ENCODE assay signal across 25 cellular contexts in genomic region chr5:65010841-65011240, GRCh38.
DNase-seq lines count a peak whose midpoint lies in the region; ATAC-seq and FAIRE-seq lines count a peak whose summit lies in the region.
"Had no signal": no experiment of that assay in that cellular context is flagged by ENCODE, and none has a peak within 500 bp of the region (broad histone marks: within the 10 kb centered on the region; RNA-seq: fewer than 3 reads in every experiment).

No MANE protein-coding gene starts in this region.

- no peak overlapping the region for H3K4me3 ChIP-seq in trophoblast cell (ENCODE audit: low read depth, low read length)
- H3K4me3 ChIP-seq: GM23338 had no signal

- peak overlapping the region; percentile 87 for H2BK12ac ChIP-seq in trophoblast cell (ENCODE audit: low read length)

- no peaks in the 10 kb centered on the region for H3K79me2 ChIP-seq in trophoblast cell (ENCODE audit: control insufficient read depth, insufficient read depth, low read length, poor library complexity)

- H2AFZ ChIP-seq in trophoblast cell (ENCODE audit: insufficient read depth, low read length, poor library complexity), result no peak overlapping the region
- H2AFZ ChIP-seq: GM23338 had no signal

- peaks cover 0 to 5% of the 10 kb centered on the region in 2 experiments for H3K4me1 ChIP-seq in trophoblast cell (ENCODE audit: control insufficient read depth in 1 of 2, insufficient read depth in 2 of 2, low read length in 2 of 2)
- H3K4me1 ChIP-seq: BE2C had no signal

- no peak overlapping the region for H2BK5ac ChIP-seq in trophoblast cell (ENCODE audit: low read depth, low read length, poor library complexity)

- H4K12ac ChIP-seq in trophoblast cell (ENCODE audit: low read depth, low read length), result no peak overlapping the region

- intact Hi-C loops in Right ventricle myocardium superior (cut with DNase I), result no loop called here

- peaks cover 19% of the 10 kb centered on the region for H3K79me1 ChIP-seq in trophoblast cell (ENCODE audit: low read length)

- peak overlapping the region; percentile 71 for H3K18ac ChIP-seq in trophoblast cell (ENCODE audit: low read length)

- peak overlapping the region; percentile 28 for H3K4ac ChIP-seq in trophoblast cell (ENCODE audit: low read depth, low read length)

- H3K4me2 ChIP-seq in trophoblast cell (ENCODE audit: low read length), result no peak overlapping the region
- H3K4me2 ChIP-seq: GM23338 had no signal

- H3K23ac ChIP-seq in trophoblast cell (ENCODE audit: low read length), result no peak overlapping the region

- peak; percentile 18 for FAIRE-seq in colon (lab: Jason Lieb, UNC)
- FAIRE-seq: A204.1, GM12891, H54 had no signal

- H3K14ac ChIP-seq in trophoblast cell (ENCODE audit: low read length), result peak overlapping the region; percentile 58

- peak overlapping the region; percentile 73 for H4K91ac ChIP-seq in trophoblast cell (ENCODE audit: low read depth, low read length)

- peak overlapping the region; percentile 80 for H2AK5ac ChIP-seq in trophoblast cell (ENCODE audit: low read length)

- H4K8ac ChIP-seq in trophoblast cell (ENCODE audit: low read depth, low read length), result no peak overlapping the region

- H3K36me3 ChIP-seq in trophoblast cell (ENCODE audit: control insufficient read depth in 1 of 2, insufficient read depth in 2 of 2, low read length in 2 of 2), result no peaks in the 10 kb centered on the region
- H3K36me3 ChIP-seq: BE2C had no signal

- no peak overlapping the region for H2BK120ac ChIP-seq in trophoblast cell (ENCODE audit: insufficient read depth, low read length, poor library complexity)

- H3K27ac ChIP-seq in trophoblast cell (ENCODE audit: low read depth, low read length), result no peak overlapping the region
- H3K27ac ChIP-seq: HL-60 had no signal

- peak; percentile 17 for DNase-seq in NCI-H774 (lab: John Stamatoyannopoulos, UW)
- DNase-seq in left lobe of liver (ENCODE audit: low spot score), result peak; percentile 54
- no peak for DNase-seq in trophoblast cell
- no peak for DNase-seq in Right ventricle myocardium superior
- no peak for DNase-seq in GM03348 (ENCODE audit: low spot score)
- DNase-seq in NCI-H1105 (lab: John Stamatoyannopoulos, UW), result no peak
- DNase-seq: ACHN; BE2C; C1 segment of cervical spinal cord; CD4-positive, CD25-positive, alpha-beta regulatory T cell; CD8-positive, alpha-beta memory T cell; COR-L47; DMS 273 treated with DMSO at 0.1 percent for 48 hours; DMS53; DND-41; EL; HCEC 1CT; IMR-90 had no signal

- H3K9me3 ChIP-seq in trophoblast cell (ENCODE audit: insufficient read depth, low read depth, low read length), result no peaks in the 10 kb centered on the region
- H3K9me3 ChIP-seq: BE2C had no signal

- no peaks in the 10 kb centered on the region for H3K27me3 ChIP-seq in trophoblast cell (ENCODE audit: insufficient read depth, low read length)
- H3K27me3 ChIP-seq: BE2C had no signal

- no CpG with 5 or more reads among the region's 1 CpG for WGBS in trophoblast cell (ENCODE audit: extremely low coverage, insufficient coverage, insufficient read length)

- ATAC-seq in left lobe of liver (peak; percentile 98), Right ventricle myocardium superior (ENCODE audit: poor library complexity) (no peak), GM21528 (IDR thresholded peaks at IDR 0.05; ENCODE audit: low FRiP score, unreplicated experiment) (no peak)
- ATAC-seq: GM23338 had no signal

- H3K9ac ChIP-seq in trophoblast cell (ENCODE audit: low read length), result no peak overlapping the region

Comparison
In these comparisons a context has a peak if more than half of its experiments do, and no peak if none do; other contexts are left out.
1. DNase-seq: peak in NCI-H774 (single experiment) and left lobe of liver (single experiment); none in trophoblast cell (0 of 2), Right ventricle myocardium superior (single experiment), GM03348 (single experiment) and NCI-H1105 (single experiment).